ENCODE assay signal across 17 cellular contexts in genomic region chr12:57009949-57010626, GRCh38. TPM values are rescaled to one million over a fixed set of nuclear protein-coding genes. Genes with fewer than 3 reads are reported as not detected.
DNase-seq lines count a peak whose midpoint lies in the region; ATAC-seq and TF ChIP-seq lines count a peak whose summit lies in the region.
"Had no signal": no experiment of that assay in that cellular context is flagged by ENCODE, and none has a peak within 500 bp of the region (broad histone marks: within the 10 kb centered on the region; RNA-seq: fewer than 3 reads in every experiment).

No MANE protein-coding gene starts in this region.

- ATAC-seq in WTC11 (no peak), GM18870 (IDR thresholded peaks at IDR 0.05; ENCODE audit: unreplicated experiment) (no peak), HG03378 (IDR thresholded peaks at IDR 0.05; ENCODE audit: unreplicated experiment) (no peak)
- ATAC-seq: GM12878, HepG2 had no signal

- H3K4me3 Mint-ChIP-seq in activated naive CD4-positive, alpha-beta T cell treated with anti-CD3 and anti-CD28 coated beads, Interleukin-2, amount 50 U/mL, for 24 hours = peak overlapping the region; percentile 5
- no peak overlapping the region for H3K4me3 Mint-ChIP-seq in WTC11
- H3K4me3 Mint-ChIP-seq: CD4-positive, alpha-beta T cell had no signal

- CTCF ChIA-PET in WTC11 (lab: Charles Lee) = interaction anchor here (0.6 to 3.3 kb wide), 9 partner anchors 9 to 173 kb away, joined by 3 to 33 read pairs (median 3); partner anchors contain the start of genes NAB2 and STAT6

- POLR2A ChIA-PET in WTC11 (lab: Charles Lee) = no interaction called here

- no peaks in the 10 kb centered on the region for H3K36me3 Mint-ChIP-seq in activated naive CD4-positive, alpha-beta T cell treated with anti-CD3 and anti-CD28 coated beads, Interleukin-2, amount 50 U/mL, for 24 hours
- no peaks in the 10 kb centered on the region for H3K36me3 Mint-ChIP-seq in WTC11

- TF ChIP-seq CTCF in WTC11 (IDR thresholded peaks at IDR 0.05) = no peak

- DNase-seq in activated naive CD4-positive, alpha-beta T cell treated with Interleukin-2 at 50 U/mL for 16 hours = no peak
- no peak for DNase-seq in WTC11 (ENCODE audit: low spot score)
- peak; percentile 57 for DNase-seq in mesenteric fat pad (ENCODE audit: low spot score)
- no peak for DNase-seq in NCI-H345 (lab: John Stamatoyannopoulos, UW)
- DNase-seq: 8988T; AML-193; Calu3; CD4-positive, alpha-beta T cell; DMS 273 treated with DMSO at 0.1 percent for 48 hours; DMS79; H7 had no signal

- H3K4me1 Mint-ChIP-seq in activated naive CD4-positive, alpha-beta T cell treated with anti-CD3 and anti-CD28 coated beads, Interleukin-2, amount 50 U/mL, for 24 hours = peaks cover 81% of the 10 kb centered on the region
- H3K4me1 Mint-ChIP-seq in WTC11 = peaks cover 62% of the 10 kb centered on the region

- peak overlapping the region; percentile 87 for H3K27ac Mint-ChIP-seq in activated naive CD4-positive, alpha-beta T cell treated with anti-CD3 and anti-CD28 coated beads, Interleukin-2, amount 50 U/mL, for 24 hours
- no peak overlapping the region for H3K27ac Mint-ChIP-seq in WTC11
- H3K27ac Mint-ChIP-seq: CD4-positive, alpha-beta T cell had no signal

- no peaks in the 10 kb centered on the region for H3K9me3 Mint-ChIP-seq in activated naive CD4-positive, alpha-beta T cell treated with anti-CD3 and anti-CD28 coated beads, Interleukin-2, amount 50 U/mL, for 24 hours
- H3K9me3 Mint-ChIP-seq in WTC11 = no peaks in the 10 kb centered on the region
- H3K9me3 Mint-ChIP-seq: CD4-positive, alpha-beta T cell had no signal

- no peaks in the 10 kb centered on the region for H3K27me3 Mint-ChIP-seq in activated naive CD4-positive, alpha-beta T cell treated with anti-CD3 and anti-CD28 coated beads, Interleukin-2, amount 50 U/mL, for 24 hours
- H3K27me3 Mint-ChIP-seq in WTC11 (ENCODE audit: low read depth) = peaks cover 4% of the 10 kb centered on the region
- H3K27me3 Mint-ChIP-seq: CD4-positive, alpha-beta T cell had no signal

TF ChIP-seq in WTC11, 78 proteins besides CTCF, POLR2A, EP300 and RAD21:
- TF ChIP-seq PRDM15 (CRISPR knock-in tag; IDR thresholded peaks at IDR 0.05) (peak; percentile 89), STAT6 (CRISPR knock-in tag; conservative IDR thresholded peaks at IDR 0.05; ENCODE audit: low read depth) (no peak), E2F4 (CRISPR knock-in tag; IDR thresholded peaks at IDR 0.05; ENCODE audit: borderline replicate concordance, low read depth) (no peak), KAT7 (CRISPR knock-in tag; IDR thresholded peaks at IDR 0.05; ENCODE audit: borderline replicate concordance) (no peak)
TF ChIP-seq in WTC11: peak in this region for 1.

RNA-seq across cellular contexts. Expression of gene ZBTB39, which starts 3.7 kb away (rescaled TPM):
- total RNA-seq in WTC11 (2021) = 20.2 to 23.0 TPM (median 22.5 TPM) in 3 replicates
- total RNA-seq in mesenteric fat pad = 3.6 TPM

RNA-seq across cellular contexts. Expression of gene TAC3, which starts 6.2 kb away (rescaled TPM):
- total RNA-seq in WTC11 (2021) = 4.1 to 6.8 TPM (median 6.1 TPM) in 3 replicates
- total RNA-seq in mesenteric fat pad = not detected
- total RNA-seq: Calu3; CD4-positive, alpha-beta T cell; GM12878 had no signal

RNA-seq across cellular contexts. Expression of gene MYO1A, which starts 39.8 kb away (rescaled TPM):
- total RNA-seq in WTC11 (2021) (0.32 to 0.87 TPM (median 0.71 TPM) in 3 replicates), mesenteric fat pad (3.6 TPM)
- total RNA-seq: G401 had no signal

RNA-seq across cellular contexts. Expression of gene RDH16, which starts 52.7 kb away (rescaled TPM):
- 0.85 to 1.2 TPM (median 1.0 TPM) in 3 replicates for total RNA-seq in WTC11 (2021)
- total RNA-seq in mesenteric fat pad = 0.35 TPM
- total RNA-seq: G401 had no signal
